In the genomic region with DNA sequence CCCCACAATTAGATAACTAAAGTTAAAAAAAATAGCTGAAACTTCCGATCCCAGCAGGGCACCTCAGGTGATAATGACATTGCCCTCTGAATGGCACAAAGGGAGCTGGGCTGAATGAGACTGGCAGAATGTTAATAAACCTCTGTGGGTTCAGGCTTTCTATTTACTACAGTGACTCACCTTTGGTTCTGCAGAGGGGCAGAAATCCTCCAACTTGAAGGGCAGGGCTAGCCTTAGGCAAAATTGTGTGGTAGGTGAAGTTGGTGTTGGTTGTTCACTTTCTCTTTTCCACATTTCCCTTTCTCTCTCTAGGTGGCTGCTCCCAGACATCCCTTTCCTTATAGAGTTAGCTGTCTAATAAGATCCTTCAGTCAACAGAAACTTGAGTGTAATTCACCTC, we compare ENCODE assay signal across 19 cellular contexts.
"Had no signal": no experiment of that assay in that cellular context is flagged by ENCODE, and none has a peak within 500 bp of the region (broad histone marks: within the 10 kb centered on the region; RNA-seq: fewer than 3 reads in every experiment).

No MANE protein-coding gene starts in this region.

- H3K36me3 ChIP-seq: esophagus muscularis mucosa, left lung had no signal

- H3K9me3 ChIP-seq: esophagus muscularis mucosa, left lung, psoas muscle, testis had no signal

- H3K27me3 ChIP-seq: esophagus muscularis mucosa, left lung, testis had no signal

- H3K27ac Mint-ChIP-seq: activated naive CD8-positive, alpha-beta T cell; brain; endodermal cell; nephron had no signal

- ATAC-seq: activated CD4-positive, CD25-positive, alpha-beta regulatory T cell treated with anti-CD3 and anti-CD28 coated beads, Interleukin-2, amount 50 U/mL, for 24 hours; left lung; psoas muscle; sciatic nerve; stimulated activated naive CD8-positive, alpha-beta T cell treated with anti-CD3 and anti-CD28 coated beads, Interleukin-15, Interleukin-2, amounts not matched to agents 100 U/mL and 50 U/mL, for 24 hours had no signal

- H3K9me3 Mint-ChIP-seq: nephron had no signal

- H3K27ac ChIP-seq: esophagus muscularis mucosa, left lung, psoas muscle, testis had no signal

- H3K4me1 Mint-ChIP-seq: brain, endodermal cell, nephron had no signal

- H3K4me3 ChIP-seq: esophagus muscularis mucosa, left lung, psoas muscle, testis had no signal

- DNase-seq: activated effector memory CD4-positive, alpha-beta T cell treated with anti-CD3 and anti-CD28 coated beads, Interleukin-2, amount 50 U/mL, for 16 hours; activated T-cell treated with anti-CD3 and anti-CD28 coated beads, Interleukin-2, amount 50 U/mL, for 1 hour; amygdala; cerebellar nuclear complex; endodermal cell; foreskin fibroblast; left lung; mesendoderm; psoas muscle; stimulated activated CD4-positive, alpha-beta T cell treated with anti-CD3 and anti-CD28 coated beads, Interleukin-12 subunit alpha, Interleukin-12 subunit beta, amount 100 ng/mL, for 4 hours; stimulated activated CD4-positive, alpha-beta T cell treated with anti-CD3 and anti-CD28 coated beads, Interleukin-2, amount 100 ng/mL, for 48 hours; stimulated activated naive CD8-positive, alpha-beta T cell treated with anti-CD3 and anti-CD28 coated beads, Interleukin-15, Interleukin-2, amounts not matched to agents 100 U/mL and 50 U/mL, for 24 hours; testis had no signal

- H3K4me3 Mint-ChIP-seq: activated naive CD8-positive, alpha-beta T cell; brain; endodermal cell; nephron had no signal

- H3K4me1 ChIP-seq: esophagus muscularis mucosa, left lung, psoas muscle, testis had no signal

- H3K36me3 Mint-ChIP-seq: activated naive CD8-positive, alpha-beta T cell; brain had no signal
